ENCODE assay signal across 23 cellular contexts in the genomic region with DNA sequence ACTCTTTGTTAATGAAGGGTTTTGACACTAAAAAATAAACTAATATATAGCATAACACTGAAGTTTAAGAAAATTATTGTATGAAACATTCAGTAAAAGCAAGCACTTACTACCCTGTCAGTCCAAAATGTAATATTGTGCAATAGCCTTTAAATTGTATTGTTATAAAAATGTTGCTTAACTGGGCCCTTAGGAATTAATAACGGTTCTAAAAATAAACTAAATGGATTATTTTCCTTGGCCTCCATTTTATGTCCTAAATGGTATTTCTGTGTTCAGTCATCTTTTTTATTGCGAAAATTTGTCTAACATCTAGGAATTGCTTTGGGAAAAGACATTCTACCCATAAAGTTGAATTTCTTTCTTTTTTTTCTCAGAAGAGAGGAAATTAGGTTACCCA.
"Had no signal": no experiment of that assay in that cellular context is flagged by ENCODE, and none has a peak within 500 bp of the region (broad histone marks: within the 10 kb centered on the region; RNA-seq: fewer than 3 reads in every experiment).

No MANE protein-coding gene starts in this region.

- H3K9me3 Mint-ChIP-seq: T-helper 1 cell treated with Interleukin-12 subunit alpha and Interleukin-12 subunit beta and Interleukin-4 antibody, amounts not matched to agents 30 μg/mL and 1 μg/mL, for 36 hours had no signal

- FAIRE-seq: bronchial epithelial cell, RCC 7860 had no signal

- ATAC-seq: activated CD8-positive, alpha-beta T cell treated with anti-CD3 and anti-CD28 coated beads, Interleukin-2, amount 10 ng/mL, durations not matched to agents 7 days and 5 days; WTC11 had no signal

- DNase-seq: activated CD4-positive, alpha-beta T cell treated with anti-CD3 and anti-CD28 coated beads for 48 hours; activated CD4-positive, alpha-beta T cell treated with anti-CD3 and anti-CD28 coated beads, Interleukin-2, amount 50 U/mL, for 4 hours; activated CD4-positive, CD25-positive, alpha-beta regulatory T cell treated with anti-CD3 and anti-CD28 coated beads, Interleukin-2, amount 50 U/mL, for 72 hours; activated CD8-positive, alpha-beta memory T cell treated with anti-CD3 and anti-CD28 coated beads, Interleukin-2, amount 50 U/mL, for 48 hours; activated CD8-positive, alpha-beta T cell treated with anti-CD3 and anti-CD28 coated beads, Interleukin-2, amount 10 ng/mL, durations not matched to agents 7 days and 5 days; activated naive CD4-positive, alpha-beta T cell treated with anti-CD3 and anti-CD28 coated beads, Interleukin-2, amount 50 U/mL, for 16 hours; activated naive CD8-positive, alpha-beta T cell treated with anti-CD3 and anti-CD28 coated beads, Interleukin-2, amount 10 ng/mL, durations not matched to agents 7 days and 5 days; activated T-cell treated with anti-CD3 and anti-CD28 coated beads, Interleukin-2, amount 50 U/mL, for 1 hour; aorta; Kasumi-1; KBM-7; NCI-H1048; NCI-H146; NCI-H187 treated with DMSO at 0.1 percent for 48 hours; NCI-H2081 treated with DMSO at 0.1 percent for 48 hours; NCI-H446; NCI-H524; SHP77 treated with DMSO at 0.1 percent for 48 hours; T-helper 9 cell had no signal

- H3K27ac Mint-ChIP-seq: activated CD8-positive, alpha-beta T cell treated with anti-CD3 and anti-CD28 coated beads, Interleukin-2, amount 10 ng/mL, durations not matched to agents 7 days and 5 days; activated naive CD8-positive, alpha-beta T cell treated with anti-CD3 and anti-CD28 coated beads, Interleukin-2, amount 10 ng/mL, durations not matched to agents 7 days and 5 days; T-helper 1 cell treated with Interleukin-12 subunit alpha and Interleukin-12 subunit beta and Interleukin-4 antibody, amounts not matched to agents 30 μg/mL and 1 μg/mL, for 36 hours; WTC11 had no signal

- H3K4me1 Mint-ChIP-seq: WTC11 had no signal

- H3K4me3 Mint-ChIP-seq: activated CD8-positive, alpha-beta T cell treated with anti-CD3 and anti-CD28 coated beads, Interleukin-2, amount 10 ng/mL, durations not matched to agents 7 days and 5 days; activated naive CD8-positive, alpha-beta T cell treated with anti-CD3 and anti-CD28 coated beads, Interleukin-2, amount 10 ng/mL, durations not matched to agents 7 days and 5 days; T-helper 1 cell treated with Interleukin-12 subunit alpha and Interleukin-12 subunit beta and Interleukin-4 antibody, amounts not matched to agents 30 μg/mL and 1 μg/mL, for 36 hours; WTC11 had no signal
